ENCODE assay signal across 26 cellular contexts in the genomic region with DNA sequence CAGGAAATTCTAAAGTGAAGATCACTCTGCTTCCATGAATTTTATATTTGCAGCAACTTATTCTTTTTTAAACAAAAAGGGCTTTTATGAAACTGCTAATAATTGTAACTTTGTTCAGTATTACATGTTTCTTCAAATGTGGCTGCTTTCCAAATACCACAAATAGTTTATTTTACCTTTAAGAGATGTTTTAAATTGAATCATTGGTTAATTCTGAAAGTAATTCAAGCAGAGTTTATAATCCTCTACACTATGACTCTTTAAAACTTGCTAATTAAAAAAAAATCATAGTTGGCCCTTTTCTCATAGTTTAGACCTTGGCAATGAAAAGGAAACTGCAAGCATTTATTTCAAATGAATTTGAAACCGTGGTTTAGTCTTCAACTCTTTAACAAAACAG. TPM values are rescaled to one million over a fixed set of nuclear protein-coding genes. Genes with fewer than 3 reads are reported as not detected.
A peak's percentile ranks its signal among the peaks of the same experiment; 100 is the strongest.
DNase-seq lines count a peak whose midpoint lies in the region; ATAC-seq and TF ChIP-seq lines count a peak whose summit lies in the region.
"Had no signal": no experiment of that assay in that cellular context is flagged by ENCODE, and none has a peak within 500 bp of the region (broad histone marks: within the 10 kb centered on the region; RNA-seq: fewer than 3 reads in every experiment).

No MANE protein-coding gene starts in this region.

- peak overlapping the region; percentile 91 for H3K27ac ChIP-seq in caudate nucleus (ENCODE audit: low read depth, low read length)
- H3K27ac ChIP-seq: lower lobe of right lung, Peyer's patch, right atrium auricular region, spleen, tibial artery had no signal

- DNase-seq in M059J (ENCODE audit: low read depth) (peak; percentile 4), caudate nucleus (lab: John Stamatoyannopoulos, UW) (no peak), medulla oblongata (ENCODE audit: extremely low spot score) (peak; percentile 11), GM10248 (ENCODE audit: extremely low spot score) (no peak), left ventricle myocardium superior (no peak), NCI-H510A treated with DMSO at 0.1 percent for 48 hours (lab: John Stamatoyannopoulos, UW) (no peak)
- no peak for DNase-seq in effector CD4-positive, alpha-beta T cell
- DNase-seq: activated CD4-positive, alpha-beta T cell treated with anti-CD3 and anti-CD28 coated beads, Interleukin-2, amount 50 U/mL, for 4 hours; activated effector memory CD4-positive, alpha-beta T cell treated with anti-CD3 and anti-CD28 coated beads, Interleukin-2, amount 50 U/mL, for 16 hours; activated naive CD8-positive, alpha-beta T cell treated with anti-CD3 and anti-CD28 coated beads, Interleukin-2, amount 50 U/mL, for 24 hours; AML-193; CD8-positive, alpha-beta memory T cell; DMS79 treated with DMSO at 0.1 percent for 48 hours; GOT3; islet precursor cell; lower lobe of right lung; NCI-H1092 treated with DMSO at 0.1 percent for 48 hours; NCI-H2081; NCI-H446; NK-92 treated with Interleukin-12 subunit alpha and Interleukin-12 subunit beta, amount 100 ng/mL, for 24 hours; Peyer's patch; spleen; stimulated activated CD4-positive, alpha-beta T cell treated with anti-CD3 and anti-CD28 coated beads, Interleukin-4, amount 100 ng/mL, for 24 hours; stimulated activated naive CD4-positive, alpha-beta T cell treated with Interleukin-2 at 50 U/mL for 16 hours; tibial artery had no signal

- CTCF ChIA-PET in GM10248 (lab: Yijun Ruan, JAX): interaction anchor here (3.8 kb wide), 1 partner anchor 8 kb away, joined by 20 read pairs; no protein-coding TSS in a partner anchor

- POLR2A ChIA-PET in GM10248 (lab: Yijun Ruan, JAX): no interaction called here

- intact Hi-C loops in left ventricle myocardium superior (cut with micrococcal nuclease): no loop called here

- TF ChIP-seq CTCF in GM10248 (IDR thresholded peaks at IDR 0.05; ENCODE audit: control extremely low read depth, extremely low read depth, low read depth, missing control alignments): no peak

- ATAC-seq in left ventricle myocardium superior: no peak
- ATAC-seq: activated naive CD8-positive, alpha-beta T cell treated with anti-CD3 and anti-CD28 coated beads, Interleukin-2, amount 50 U/mL, for 24 hours had no signal

RNA-seq across cellular contexts. Expression of a gene that starts 59.6 kb away (rescaled TPM):
- total RNA-seq in M059J (2014; rRNA removed; shearing (Covaris generic)): 14.3 and 26.3 TPM in 2 replicates
- 21.1 TPM for total RNA-seq in left ventricle myocardium superior

Comparison
In these comparisons a context has a peak if more than half of its experiments do, and no peak if none do; other contexts are left out.
1. DNase-seq: peak in M059J (single experiment) and medulla oblongata (single experiment); none in caudate nucleus (0 of 61), effector CD4-positive, alpha-beta T cell (single experiment), GM10248 (single experiment), left ventricle myocardium superior (single experiment) and NCI-H510A treated with DMSO at 0.1 percent for 48 hours (single experiment).